ENCODE assay signal across 22 cellular contexts in the genomic region with DNA sequence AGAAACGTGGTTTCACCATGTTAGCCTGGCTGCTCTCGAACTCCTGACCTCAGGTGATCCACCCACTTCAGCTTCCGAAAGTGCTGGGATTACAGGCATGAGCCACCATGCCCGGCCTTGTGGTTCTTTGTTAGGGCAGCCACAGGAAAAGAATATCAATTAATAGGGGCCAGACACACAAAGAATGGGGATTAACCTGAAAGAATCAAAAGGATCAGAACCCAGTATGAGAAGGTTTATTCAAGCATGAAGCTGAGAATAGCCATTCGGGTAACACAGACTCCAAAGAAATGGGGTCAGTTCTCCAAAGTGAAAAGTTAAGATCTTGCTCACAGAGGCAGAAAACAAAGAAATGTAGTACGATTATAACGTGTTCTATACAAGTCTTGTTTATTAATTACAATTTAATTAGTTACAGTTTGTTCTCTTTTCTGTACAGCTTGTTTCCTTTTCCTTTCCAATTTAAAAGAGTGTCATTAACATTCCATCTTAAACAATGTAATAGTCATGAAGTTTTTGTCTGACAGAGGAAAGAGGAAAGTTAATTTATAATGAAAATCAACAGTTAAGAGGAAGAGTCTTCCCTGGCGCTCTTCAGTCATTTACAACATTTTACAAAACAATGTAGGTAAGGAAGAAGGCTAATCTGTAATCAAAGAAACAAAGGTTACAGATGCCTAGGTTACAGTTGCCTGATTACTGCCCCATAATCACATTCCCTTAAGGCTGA. TPM values are rescaled to one million over a fixed set of nuclear protein-coding genes. Genes with fewer than 3 reads are reported as not detected.
DNase-seq lines count a peak whose midpoint lies in the region; ATAC-seq, FAIRE-seq and TF ChIP-seq lines count a peak whose summit lies in the region.
"Had no signal": no experiment of that assay in that cellular context is flagged by ENCODE, and none has a peak within 500 bp of the region (broad histone marks: within the 10 kb centered on the region; RNA-seq: fewer than 3 reads in every experiment).

No MANE protein-coding gene starts in this region.

- no peak overlapping the region for H2BK120ac ChIP-seq in IMR-90 (ENCODE audit: low read depth, low read length)
- no peak overlapping the region for H2BK120ac ChIP-seq in trophoblast cell (ENCODE audit: insufficient read depth, low read length, poor library complexity)

- H2BK15ac ChIP-seq in IMR-90 (ENCODE audit: low read depth, low read length), result no peak overlapping the region

- in situ Hi-C loops in IMR-90 (cut with MboI; ENCODE audit: low sequenced_read_pairs), result no loop called here

- H3K4me1 ChIP-seq in IMR-90 (ENCODE audit: control insufficient read depth, insufficient read depth, low read length) (peaks cover 2% of the 10 kb centered on the region; the same call in 1 of the 2 replicates), ectodermal cell (ENCODE audit: control insufficient read depth, insufficient read depth, low read length) (no peaks in the 10 kb centered on the region), kidney (ENCODE audit: control insufficient read depth in 1 of 2, insufficient read depth in 1 of 2, low read depth in 1 of 2, low read length in 2 of 2) (peaks cover 3 to 10% of the 10 kb centered on the region in 2 donors), psoas muscle (no peaks in the 10 kb centered on the region), trophoblast cell (ENCODE audit: control insufficient read depth in 1 of 2, insufficient read depth in 2 of 2, low read length in 2 of 2) (peaks cover 7 to 8% of the 10 kb centered on the region in 2 experiments)
- H3K4me1 ChIP-seq: stomach had no signal

- H3K27ac Mint-ChIP-seq in activated T-helper 1 cell treated with anti-CD3 and anti-CD28 coated beads, Interleukin-12 subunit alpha, Interleukin-12 subunit beta, Interleukin-2, Interleukin-4 antibody, amounts not matched to agents 30 ng/mL and 10 ng/mL and 1 ng/mL, durations not matched to agents 14 hours and 24 hours and 36 hours, result no peak overlapping the region
- H3K27ac Mint-ChIP-seq: activated naive CD4-positive, alpha-beta T cell treated with anti-CD3 and anti-CD28 coated beads for 36 hours; T-helper 1 cell treated with Interleukin-12 subunit alpha and Interleukin-12 subunit beta and Interleukin-4 antibody, amounts not matched to agents 30 μg/mL and 1 μg/mL, for 36 hours had no signal

- no peaks in the 10 kb centered on the region for H4K20me1 ChIP-seq in IMR-90 (ENCODE audit: insufficient read depth, low read length)

- TF ChIP-seq POLR2A in IMR-90 (IDR thresholded peaks at IDR 0.05; ENCODE audit: low read depth, low read length), result no peak

- H3K18ac ChIP-seq in IMR-90 (ENCODE audit: low read depth, low read length), result no peak overlapping the region
- H3K18ac ChIP-seq in trophoblast cell (ENCODE audit: low read length), result no peak overlapping the region

- peaks cover 3% of the 10 kb centered on the region for H3K79me2 ChIP-seq in trophoblast cell (ENCODE audit: control insufficient read depth, insufficient read depth, low read length, poor library complexity)

- no peaks in the 10 kb centered on the region for H3K36me3 ChIP-seq in IMR-90 (ENCODE audit: control insufficient read depth, insufficient read depth, low read length)
- H3K36me3 ChIP-seq in ectodermal cell (ENCODE audit: control insufficient read depth, insufficient read depth, low read length), result no peaks in the 10 kb centered on the region
- no peaks in the 10 kb centered on the region for H3K36me3 ChIP-seq in kidney (ENCODE audit: control insufficient read depth in 1 of 2, insufficient read depth in 2 of 2, low read length in 2 of 2)
- no peaks in the 10 kb centered on the region for H3K36me3 ChIP-seq in psoas muscle (ENCODE audit: insufficient read depth in 1 of 2, low read depth in 1 of 2)
- H3K36me3 ChIP-seq in trophoblast cell (ENCODE audit: control insufficient read depth in 1 of 2, insufficient read depth in 2 of 2, low read length in 2 of 2), result no peaks in the 10 kb centered on the region
- H3K36me3 ChIP-seq: stomach, upper lobe of left lung had no signal

- dilution Hi-C loops in IMR-90 (cut with HindIII; ENCODE audit: low sequenced_read_pairs, unreplicated experiment), result no loop called here

- no peak for TF ChIP-seq CTCF in IMR-90 (conservative IDR thresholded peaks at IDR 0.05; ENCODE audit: low read depth, low read length)
- no peak for TF ChIP-seq CTCF in kidney (IDR thresholded peaks at IDR 0.05; ENCODE audit: borderline replicate concordance, extremely low read depth, insufficient read depth)
- no peak for TF ChIP-seq CTCF in retinal pigment epithelial cell (conservative IDR thresholded peaks at IDR 0.05; ENCODE audit: low read depth, low read length)
- TF ChIP-seq CTCF in psoas muscle (IDR thresholded peaks at IDR 0.05), result no peak

- CTCF ChIA-PET in IMR-90 (lab: Yijun Ruan, JAX), result no interaction called here

- no peak overlapping the region for H3K23ac ChIP-seq in IMR-90 (ENCODE audit: low read depth, low read length)
- H3K23ac ChIP-seq in trophoblast cell (ENCODE audit: low read length), result no peak overlapping the region

- no peak overlapping the region for H2AK9ac ChIP-seq in IMR-90 (replicated peaks; ENCODE audit: low read depth, low read length, poor library complexity)

- H3K36me3 Mint-ChIP-seq in activated T-helper 1 cell treated with anti-CD3 and anti-CD28 coated beads, Interleukin-12 subunit alpha, Interleukin-12 subunit beta, Interleukin-2, Interleukin-4 antibody, amounts not matched to agents 30 ng/mL and 10 ng/mL and 1 ng/mL, durations not matched to agents 14 hours and 24 hours and 36 hours (ENCODE audit: low read depth), result no peaks in the 10 kb centered on the region

- H4K12ac ChIP-seq in trophoblast cell (ENCODE audit: low read depth, low read length), result no peak overlapping the region

- no peak overlapping the region for H2AFZ ChIP-seq in IMR-90 (replicated peaks; ENCODE audit: low read length, poor library complexity)
- no peak overlapping the region for H2AFZ ChIP-seq in trophoblast cell (ENCODE audit: insufficient read depth, low read length, poor library complexity)

- H3K79me1 ChIP-seq in IMR-90 (ENCODE audit: low read depth in 1 of 2, low read length in 2 of 2) (no peaks in the 10 kb centered on the region), trophoblast cell (ENCODE audit: low read length) (peaks cover 18% of the 10 kb centered on the region)

- no peaks in the 10 kb centered on the region for H3K9me1 ChIP-seq in IMR-90 (ENCODE audit: insufficient read depth, low read length)

- peaks cover 15% of the 10 kb centered on the region for H3K27me3 Mint-ChIP-seq in activated T-helper 1 cell treated with anti-CD3 and anti-CD28 coated beads, Interleukin-12 subunit alpha, Interleukin-12 subunit beta, Interleukin-2, Interleukin-4 antibody, amounts not matched to agents 30 ng/mL and 10 ng/mL and 1 ng/mL, durations not matched to agents 14 hours and 24 hours and 36 hours (ENCODE audit: insufficient read depth)

- H2BK20ac ChIP-seq in IMR-90 (ENCODE audit: low read depth, low read length), result no peak overlapping the region

- H3K4me3 ChIP-seq in IMR-90 (ENCODE audit: insufficient read depth, low read depth, low read length) (no peak overlapping the region), ectodermal cell (ENCODE audit: insufficient read depth, low read depth, low read length) (no peak overlapping the region), kidney (ENCODE audit: low read length in 2 of 2) (no peak overlapping the region), retinal pigment epithelial cell (ENCODE audit: low read length) (no peak overlapping the region), psoas muscle (no peak overlapping the region), trophoblast cell (ENCODE audit: low read depth, low read length) (no peak overlapping the region)
- H3K4me3 ChIP-seq: stomach, upper lobe of left lung had no signal

- no peak overlapping the region for H2BK12ac ChIP-seq in trophoblast cell (ENCODE audit: low read length)

- H4K8ac ChIP-seq in IMR-90 (ENCODE audit: low read depth in 2 of 2, low read length in 2 of 2), result no peak overlapping the region
- no peak overlapping the region for H4K8ac ChIP-seq in trophoblast cell (ENCODE audit: low read depth, low read length)

- H3K4ac ChIP-seq in IMR-90 (ENCODE audit: low read depth, low read length), result no peak overlapping the region
- no peak overlapping the region for H3K4ac ChIP-seq in trophoblast cell (ENCODE audit: low read depth, low read length)

- H3K9ac ChIP-seq in IMR-90 (ENCODE audit: low read depth, low read length) (no peak overlapping the region), kidney (ENCODE audit: low read length in 2 of 2) (no peak overlapping the region), trophoblast cell (ENCODE audit: low read length) (no peak overlapping the region)

- no peak overlapping the region for H3K56ac ChIP-seq in IMR-90 (ENCODE audit: extremely low read depth, insufficient read depth, low read length)

- H3K4me2 ChIP-seq in IMR-90 (ENCODE audit: low read depth, low read length) (no peak overlapping the region), trophoblast cell (ENCODE audit: low read length) (no peak overlapping the region)

- H2BK5ac ChIP-seq in IMR-90 (ENCODE audit: low read depth, low read length, poor library complexity, severe bottlenecking) (no peak overlapping the region), trophoblast cell (ENCODE audit: low read depth, low read length, poor library complexity) (no peak overlapping the region)

- no peak overlapping the region for H3K4me3 Mint-ChIP-seq in activated T-helper 1 cell treated with anti-CD3 and anti-CD28 coated beads, Interleukin-12 subunit alpha, Interleukin-12 subunit beta, Interleukin-2, Interleukin-4 antibody, amounts not matched to agents 30 ng/mL and 10 ng/mL and 1 ng/mL, durations not matched to agents 14 hours and 24 hours and 36 hours
- H3K4me3 Mint-ChIP-seq: activated naive CD4-positive, alpha-beta T cell treated with anti-CD3 and anti-CD28 coated beads for 36 hours; T-helper 1 cell treated with Interleukin-12 subunit alpha and Interleukin-12 subunit beta and Interleukin-4 antibody, amounts not matched to agents 30 μg/mL and 1 μg/mL, for 36 hours had no signal

- no peaks in the 10 kb centered on the region for H3K27me3 ChIP-seq in IMR-90 (ENCODE audit: control insufficient read depth, insufficient read depth, low read length)
- H3K27me3 ChIP-seq in ectodermal cell (ENCODE audit: control insufficient read depth, insufficient read depth, low read length, poor library complexity, severe bottlenecking), result no peaks in the 10 kb centered on the region
- H3K27me3 ChIP-seq in psoas muscle (ENCODE audit: insufficient read depth in 3 of 3, low read length in 2 of 3), result no peaks in the 10 kb centered on the region
- H3K27me3 ChIP-seq in trophoblast cell (ENCODE audit: insufficient read depth, low read length), result no peaks in the 10 kb centered on the region
- H3K27me3 ChIP-seq: stomach, upper lobe of left lung had no signal

- H3K9me3 ChIP-seq in IMR-90 (ENCODE audit: control insufficient read depth, insufficient read depth, low read length) (no peaks in the 10 kb centered on the region), ectodermal cell (ENCODE audit: control insufficient read depth, low read length) (no peaks in the 10 kb centered on the region), kidney (ENCODE audit: control insufficient read depth in 1 of 2, low read length in 2 of 2) (no peaks in the 10 kb centered on the region), psoas muscle (no peaks in the 10 kb centered on the region), trophoblast cell (ENCODE audit: insufficient read depth, low read depth, low read length) (no peaks in the 10 kb centered on the region)
- H3K9me3 ChIP-seq: stomach, upper lobe of left lung had no signal

- H2AK5ac ChIP-seq in IMR-90 (ENCODE audit: low read depth, low read length) (0 out of 2 replicates have a peak overlapping the region, but pooled peaks have one; percentile 8), trophoblast cell (ENCODE audit: low read length) (no peak overlapping the region)

- POLR2A ChIA-PET in IMR-90 (lab: Charles Lee; ENCODE audit: unreplicated experiment), result interaction anchor here (0.6 kb wide), 1 partner anchor 54 kb away, joined by 11 read pairs; no protein-coding TSS in a partner anchor

- WGBS in IMR-90 (ENCODE audit: extremely low coverage in 2 of 2, insufficient read length in 1 of 2), 2 experiments, result 87% methylated on average over 3 of the region's 8 CpGs; no CpG with 5 or more reads in 1 of the 2 experiments
- WGBS in ectodermal cell, 2 experiments, result 27 to 31% methylated on average over 5 of the region's 8 CpGs
- 52 to 63% (median 58%) methylated on average over 8 of the region's 8 CpGs for WGBS in psoas muscle, 3 donors
- WGBS in trophoblast cell (ENCODE audit: extremely low coverage, insufficient coverage, insufficient read length), result no CpG with 5 or more reads among the region's 8 CpGs

- peak; percentile 93 for FAIRE-seq in kidney (lab: Jason Lieb, UNC)

- no peak overlapping the region for H4K5ac ChIP-seq in IMR-90 (ENCODE audit: low read depth, low read length)

- no peaks in the 10 kb centered on the region for H3K9me3 Mint-ChIP-seq in activated T-helper 1 cell treated with anti-CD3 and anti-CD28 coated beads, Interleukin-12 subunit alpha, Interleukin-12 subunit beta, Interleukin-2, Interleukin-4 antibody, amounts not matched to agents 30 ng/mL and 10 ng/mL and 1 ng/mL, durations not matched to agents 14 hours and 24 hours and 36 hours
- H3K9me3 Mint-ChIP-seq: activated naive CD4-positive, alpha-beta T cell treated with anti-CD3 and anti-CD28 coated beads for 36 hours; T-helper 1 cell treated with Interleukin-12 subunit alpha and Interleukin-12 subunit beta and Interleukin-4 antibody, amounts not matched to agents 30 μg/mL and 1 μg/mL, for 36 hours had no signal

- intact Hi-C loops in IMR-90 (cut with micrococcal nuclease), result no loop called here
- intact Hi-C loops in kidney (cut with DNase I), result no loop called here
- intact Hi-C loops in psoas muscle (cut with DNase I), result no loop called here
- intact Hi-C loops in activated T-helper 1 cell treated with anti-CD3 and anti-CD28 coated beads, Interleukin-12 subunit alpha, Interleukin-12 subunit beta, Interleukin-2, Interleukin-4 antibody, amounts not matched to agents 30 ng/mL and 10 ng/mL and 1 ng/mL, durations not matched to agents 14 hours and 24 hours and 36 hours (cut with micrococcal nuclease), result no loop called here

- no peak for TF ChIP-seq RAD21 in IMR-90 (IDR thresholded peaks at IDR 0.05; ENCODE audit: low read length)

- BruUV-seq in IMR-90 (replicated peaks; lab: Mats Ljungman, UMichigan), result no TSS peak

- no peaks in the 10 kb centered on the region for H3K4me1 Mint-ChIP-seq in activated T-helper 1 cell treated with anti-CD3 and anti-CD28 coated beads, Interleukin-12 subunit alpha, Interleukin-12 subunit beta, Interleukin-2, Interleukin-4 antibody, amounts not matched to agents 30 ng/mL and 10 ng/mL and 1 ng/mL, durations not matched to agents 14 hours and 24 hours and 36 hours (ENCODE audit: low read depth)

- ATAC-seq in IMR-90 (ENCODE audit: low read depth) (no peak), psoas muscle (no peak), GM21360 (IDR thresholded peaks at IDR 0.05; ENCODE audit: unreplicated experiment) (no peak)
- ATAC-seq: left ventricle myocardium superior had no signal

- DNase-seq in IMR-90, result no peak
- DNase-seq in kidney, result no peak
- peak; percentile 26 for DNase-seq in retinal pigment epithelial cell (ENCODE audit: low read depth)
- no peak for DNase-seq in psoas muscle
- DNase-seq in activated T-helper 1 cell treated with anti-CD3 and anti-CD28 coated beads, Interleukin-12 subunit alpha, Interleukin-12 subunit beta, Interleukin-2, Interleukin-4 antibody, amounts not matched to agents 30 ng/mL and 10 ng/mL and 1 ng/mL, durations not matched to agents 14 hours and 24 hours and 36 hours (ENCODE audit: low spot score), result no peak
- no peak for DNase-seq in trophoblast cell
- DNase-seq: activated CD4-positive, alpha-beta T cell treated with anti-CD3 and anti-CD28 coated beads, Interleukin-2, amount 50 U/mL, for 4 hours; activated naive CD4-positive, alpha-beta T cell treated with anti-CD3 and anti-CD28 coated beads for 36 hours; aorta; DND-41; foreskin fibroblast; hypothalamus; left ventricle myocardium superior; NCI-H1417 treated with DMSO at 0.1 percent for 48 hours; NCI-H2171; SIG-M5; stomach; upper lobe of left lung had no signal

- H3K27ac ChIP-seq in IMR-90 (ENCODE audit: insufficient read depth, low read length) (no peak overlapping the region), ectodermal cell (ENCODE audit: insufficient read depth, low read depth, low read length, poor library complexity, severe bottlenecking) (peak overlapping the region; percentile 55), kidney (ENCODE audit: low read depth in 2 of 2, low read length in 2 of 2) (peak overlapping the region; percentile 9 to 38), psoas muscle (no peak overlapping the region), trophoblast cell (ENCODE audit: low read depth, low read length) (no peak overlapping the region)
- H3K27ac ChIP-seq: stomach had no signal

- H3K14ac ChIP-seq in IMR-90 (replicated peaks; ENCODE audit: low read depth, low read length) (no peak overlapping the region), trophoblast cell (ENCODE audit: low read length) (no peak overlapping the region)

- H4K91ac ChIP-seq in IMR-90 (ENCODE audit: insufficient read depth, low read depth, low read length) (no peak overlapping the region), trophoblast cell (ENCODE audit: low read depth, low read length) (no peak overlapping the region)

RNA-seq across cellular contexts. Expression of a gene that starts 51.3 kb away (rescaled TPM):
- total RNA-seq in IMR-90 (2012; rRNA removed), result 0.72 and 0.83 TPM in 2 replicates
- polyA plus RNA-seq in IMR-90 (2012; rRNA removed), result 3.1 and 3.9 TPM in 2 replicates
- 3.4 and 7.6 TPM in 2 replicates for polyA plus RNA-seq in IMR-90 (2012; cell fraction: cytosol; rRNA removed)
- polyA plus RNA-seq in IMR-90 (2012; cell fraction: nucleus; rRNA removed; ENCODE audit: low replicate concordance), result 2.9 and 7.4 TPM in 2 replicates
- polyA plus RNA-seq in ectodermal cell (2013, experiment 1 of 4), result 3.4 TPM
- polyA plus RNA-seq in ectodermal cell (2013, experiment 2 of 4), result 3.2 TPM
- 2.4 TPM for polyA plus RNA-seq in ectodermal cell (2013, experiment 3 of 4)
- polyA plus RNA-seq in ectodermal cell (2013, experiment 4 of 4), result 2.3 TPM
- 1.8 TPM for total RNA-seq in kidney
- 9.2 TPM for polyA plus RNA-seq in kidney (ENCODE audit: insufficient read depth, low read depth, low replicate concordance)
- 1 to 10 TPM in 1 of 4 donors, under 1 TPM in 3; 0.44 to 1.4 (median 0.89) TPM for total RNA-seq in psoas muscle
- polyA plus RNA-seq in psoas muscle, result 1 to 10 TPM in 1 of 3 donors, under 1 TPM in 2; 0.60 to 1.1 (median 0.96) TPM
- total RNA-seq in activated T-helper 1 cell treated with anti-CD3 and anti-CD28 coated beads, Interleukin-12 subunit alpha, Interleukin-12 subunit beta, Interleukin-2, Interleukin-4 antibody, amounts not matched to agents 30 ng/mL and 10 ng/mL and 1 ng/mL, durations not matched to agents 14 hours and 24 hours and 36 hours, result 0.39 and 0.57 TPM in 2 replicates
- 0.49 and 0.65 TPM in 2 replicates for polyA plus RNA-seq in trophoblast cell (2013)
- total RNA-seq: HT1080 had no signal

Comparison
In these comparisons a context has a peak if more than half of its experiments do, and no peak if none do; other contexts are left out.
1. H3K27ac ChIP-seq: peak in ectodermal cell (single experiment) and kidney (2 of 2); none in IMR-90 (single experiment), psoas muscle (single experiment) and trophoblast cell (single experiment).